Comparison of ENCODE assay signal across 15 cellular contexts in the genomic region with DNA sequence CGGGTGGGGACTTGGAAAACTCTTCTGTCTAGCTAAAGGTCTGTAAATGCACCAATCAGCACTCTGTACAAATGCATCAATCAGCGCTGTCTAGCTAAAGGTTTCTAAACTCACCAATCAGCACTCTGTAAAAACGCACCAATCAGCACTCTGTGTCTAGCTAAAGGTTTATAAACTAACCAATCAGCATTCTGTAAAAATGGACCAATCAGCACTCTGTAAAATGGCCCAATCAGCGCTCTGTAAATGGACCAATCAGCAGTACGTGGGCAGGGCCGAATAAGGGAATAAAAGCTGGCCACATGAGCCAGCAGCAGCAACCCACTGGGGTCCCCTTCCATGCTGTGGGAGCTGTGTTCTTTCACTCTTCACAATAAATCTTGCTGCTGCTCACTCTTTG. TPM values are rescaled to one million over a fixed set of nuclear protein-coding genes. Genes with fewer than 3 reads are reported as not detected.
A peak's percentile ranks its signal among the peaks of the same experiment; 100 is the strongest.
DNase-seq lines count a peak whose midpoint lies in the region; ATAC-seq and TF ChIP-seq lines count a peak whose summit lies in the region.
"Had no signal": no experiment of that assay in that cellular context is flagged by ENCODE, and none has a peak within 500 bp of the region (broad histone marks: within the 10 kb centered on the region; RNA-seq: fewer than 3 reads in every experiment).

No MANE protein-coding gene starts in this region.

- H3K4me3 ChIP-seq in HEK293 (ENCODE audit: low read depth, low read length) (no peak overlapping the region), neutrophil (ENCODE audit: low read depth in 1 of 2, low read length in 1 of 2) (peak overlapping the region; percentile 42 to 53)
- H3K4me3 ChIP-seq: ascending aorta, pancreas, thyroid gland had no signal

- peak overlapping the region; percentile 64 for H3K4me3 Mint-ChIP-seq in activated CD4-positive, alpha-beta T cell treated with anti-CD3 and anti-CD28 coated beads for 36 hours
- H3K4me3 Mint-ChIP-seq in activated naive CD8-positive, alpha-beta T cell treated with anti-CD3 and anti-CD28 coated beads for 36 hours, result peak overlapping the region; percentile 49

- no peaks in the 10 kb centered on the region for H3K27me3 ChIP-seq in neutrophil
- H3K27me3 ChIP-seq: ascending aorta, pancreas, thyroid gland had no signal

- ATAC-seq in activated CD4-positive, alpha-beta T cell treated with anti-CD3 and anti-CD28 coated beads for 36 hours, result peak; percentile 37
- no peak for ATAC-seq in HG03432 (IDR thresholded peaks at IDR 0.05; ENCODE audit: unreplicated experiment)
- ATAC-seq: left colon had no signal

- CTCF ChIA-PET in activated CD4-positive, alpha-beta T cell treated with anti-CD3 and anti-CD28 coated beads for 36 hours (lab: Charles Lee), result interaction anchor here (1.1 to 2.0 kb wide), 6 partner anchors 10 to 74 kb away, joined by 3 to 12 read pairs (median 4); no protein-coding TSS in a partner anchor
- CTCF ChIA-PET in HEK293 (lab: Yijun Ruan, JAX), result interaction anchor here (0.5 kb wide), 1 partner anchor 9 kb away, joined by 3 read pairs; no protein-coding TSS in a partner anchor

- H3K36me3 ChIP-seq in HEK293 (ENCODE audit: control insufficient read depth in 2 of 2, insufficient read depth in 1 of 2, low read length in 2 of 2) (peaks cover 0 to 15% of the 10 kb centered on the region in 2 experiments; a peak in 2 of 3 replicates), neutrophil (no peaks in the 10 kb centered on the region)
- H3K36me3 ChIP-seq: ascending aorta, pancreas, thyroid gland, WERI-Rb-1 had no signal

- H3K27ac ChIP-seq in HEK293 (ENCODE audit: extremely low read depth, low read depth, low read length), result no peak overlapping the region
- peak overlapping the region; percentile 92 for H3K27ac ChIP-seq in neutrophil
- H3K27ac ChIP-seq: ascending aorta, pancreas, thyroid gland, WERI-Rb-1 had no signal

- H3K27me3 Mint-ChIP-seq in activated CD4-positive, alpha-beta T cell treated with anti-CD3 and anti-CD28 coated beads for 36 hours, result no peaks in the 10 kb centered on the region
- H3K27me3 Mint-ChIP-seq in activated naive CD8-positive, alpha-beta T cell treated with anti-CD3 and anti-CD28 coated beads for 36 hours, result no peaks in the 10 kb centered on the region

- no peak for TF ChIP-seq CTCF in HEK293 (tag by site-specific recombination; IDR thresholded peaks at IDR 0.05)
- no peak for TF ChIP-seq CTCF in neutrophil (IDR thresholded peaks at IDR 0.05)

- POLR2A ChIA-PET in activated CD4-positive, alpha-beta T cell treated with anti-CD3 and anti-CD28 coated beads for 36 hours (lab: Charles Lee), result interaction anchor here (0.6 to 1.4 kb wide), 5 partner anchors 11 to 68 kb away, joined by 3 to 6 read pairs (median 4); no protein-coding TSS in a partner anchor
- POLR2A ChIA-PET in HEK293 (lab: Yijun Ruan, JAX), result no interaction called here

- peaks cover 5% of the 10 kb centered on the region for H3K9me3 Mint-ChIP-seq in activated CD4-positive, alpha-beta T cell treated with anti-CD3 and anti-CD28 coated beads for 36 hours (ENCODE audit: low read depth)
- no peaks in the 10 kb centered on the region for H3K9me3 Mint-ChIP-seq in activated naive CD8-positive, alpha-beta T cell treated with anti-CD3 and anti-CD28 coated beads for 36 hours

- H3K36me3 Mint-ChIP-seq in activated CD4-positive, alpha-beta T cell treated with anti-CD3 and anti-CD28 coated beads for 36 hours (ENCODE audit: low read depth), result peaks cover 23% of the 10 kb centered on the region
- H3K36me3 Mint-ChIP-seq in activated naive CD8-positive, alpha-beta T cell treated with anti-CD3 and anti-CD28 coated beads for 36 hours, result peaks cover 35% of the 10 kb centered on the region

- no peaks in the 10 kb centered on the region; the same call in 1 of the 2 replicates for H3K4me1 ChIP-seq in HEK293 (ENCODE audit: control insufficient read depth, insufficient read depth, low read length)
- H3K4me1 ChIP-seq in neutrophil (ENCODE audit: control insufficient read depth in 1 of 2, insufficient read depth in 1 of 2, low read depth in 1 of 2, low read length in 1 of 2), result peaks cover 75 to 83% of the 10 kb centered on the region in 2 experiments

- H3K27ac Mint-ChIP-seq in activated CD4-positive, alpha-beta T cell treated with anti-CD3 and anti-CD28 coated beads for 36 hours, result peak overlapping the region; percentile 88
- H3K27ac Mint-ChIP-seq in activated naive CD8-positive, alpha-beta T cell treated with anti-CD3 and anti-CD28 coated beads for 36 hours, result peak overlapping the region; percentile 74

- peaks cover 61% of the 10 kb centered on the region for H3K4me1 Mint-ChIP-seq in activated CD4-positive, alpha-beta T cell treated with anti-CD3 and anti-CD28 coated beads for 36 hours
- peaks cover 60% of the 10 kb centered on the region for H3K4me1 Mint-ChIP-seq in activated naive CD8-positive, alpha-beta T cell treated with anti-CD3 and anti-CD28 coated beads for 36 hours

- H3K9me3 ChIP-seq in HEK293 (ENCODE audit: control insufficient read depth, insufficient read depth, low read depth, low read length) (no peaks in the 10 kb centered on the region), neutrophil (no peaks in the 10 kb centered on the region)
- H3K9me3 ChIP-seq: ascending aorta, pancreas, thyroid gland had no signal

- intact Hi-C loops in activated CD4-positive, alpha-beta T cell treated with anti-CD3 and anti-CD28 coated beads for 36 hours (cut with DNase I, micrococcal nuclease), result no loop called here

- DNase-seq in activated CD4-positive, alpha-beta T cell treated with anti-CD3 and anti-CD28 coated beads for 36 hours, result no peak
- DNase-seq in activated CD4-positive, alpha-beta T cell treated with anti-CD3 and anti-CD28 coated beads for 48 hours, result no peak
- DNase-seq in activated naive CD8-positive, alpha-beta T cell treated with anti-CD3 and anti-CD28 coated beads for 36 hours, result peak; percentile 24
- DNase-seq in SKM-1 treated with dmso at 0.1 percent for 144 hours (lab: John Stamatoyannopoulos, UW; ENCODE audit: unreplicated experiment) (no peak), NCI-H748 (lab: John Stamatoyannopoulos, UW; ENCODE audit: unreplicated experiment) (no peak)
- DNase-seq: EL, left colon, NCI-H1092 treated with DMSO at 0.1 percent for 48 hours, pancreas, thyroid gland had no signal

TF ChIP-seq in HEK293, 187 proteins besides CTCF, POLR2A, EP300 and RAD21:
- TF ChIP-seq ZNF202 (tag by site-specific recombination; IDR thresholded peaks at IDR 0.05; ENCODE audit: borderline replicate concordance), result no peak
- TF ChIP-seq ZNF335 (tag by site-specific recombination; conservative IDR thresholded peaks at IDR 0.05), result no peak
- TF ChIP-seq ZNF549 (tag by site-specific recombination; IDR thresholded peaks at IDR 0.05), result no peak
- TF ChIP-seq, protein P1, sequence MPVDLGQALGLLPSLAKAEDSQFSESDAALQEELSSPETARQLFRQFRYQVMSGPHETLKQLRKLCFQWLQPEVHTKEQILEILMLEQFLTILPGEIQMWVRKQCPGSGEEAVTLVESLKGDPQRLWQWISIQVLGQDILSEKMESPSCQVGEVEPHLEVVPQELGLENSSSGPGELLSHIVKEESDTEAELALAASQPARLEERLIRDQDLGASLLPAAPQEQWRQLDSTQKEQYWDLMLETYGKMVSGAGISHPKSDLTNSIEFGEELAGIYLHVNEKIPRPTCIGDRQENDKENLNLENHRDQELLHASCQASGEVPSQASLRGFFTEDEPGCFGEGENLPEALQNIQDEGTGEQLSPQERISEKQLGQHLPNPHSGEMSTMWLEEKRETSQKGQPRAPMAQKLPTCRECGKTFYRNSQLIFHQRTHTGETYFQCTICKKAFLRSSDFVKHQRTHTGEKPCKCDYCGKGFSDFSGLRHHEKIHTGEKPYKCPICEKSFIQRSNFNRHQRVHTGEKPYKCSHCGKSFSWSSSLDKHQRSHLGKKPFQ (tag by site-specific recombination; IDR thresholded peaks at IDR 0.05), result no peak
- TF ChIP-seq SP2 (tag by site-specific recombination; IDR thresholded peaks at IDR 0.05), result peak; percentile 53

RNA-seq across cellular contexts. Expression of a gene that starts 55.3 kb away (rescaled TPM):
- total RNA-seq in activated CD4-positive, alpha-beta T cell treated with anti-CD3 and anti-CD28 coated beads for 36 hours, result 100 to 1,000 TPM; 144 to 145 TPM
- 100 to 1,000 TPM; 129 to 142 TPM for total RNA-seq in activated naive CD8-positive, alpha-beta T cell treated with anti-CD3 and anti-CD28 coated beads for 36 hours
